ENCODE assay signal across 25 cellular contexts in the genomic region with DNA sequence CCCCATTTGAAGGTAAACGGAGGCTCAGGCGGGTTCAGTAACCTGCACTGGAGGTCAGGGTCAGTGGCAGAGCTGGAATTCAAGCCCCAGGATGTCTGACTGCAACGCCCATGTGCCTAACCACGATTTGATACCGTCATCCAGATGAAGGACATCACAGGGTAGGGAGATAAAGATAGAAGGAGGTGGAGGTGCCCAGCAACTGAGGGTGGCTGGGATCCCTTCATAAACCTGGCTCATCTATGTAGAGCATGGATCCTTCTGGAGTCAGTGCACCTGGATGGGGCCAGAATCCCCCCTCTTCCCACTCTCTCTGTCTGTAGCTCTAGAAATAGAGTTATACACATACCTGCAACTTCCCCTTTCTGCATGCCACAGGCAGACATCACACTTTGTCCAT. TPM values are rescaled to one million over a fixed set of nuclear protein-coding genes. Genes with fewer than 3 reads are reported as not detected.
"Had no signal": no experiment of that assay in that cellular context is flagged by ENCODE, and none has a peak within 500 bp of the region (broad histone marks: within the 10 kb centered on the region; RNA-seq: fewer than 3 reads in every experiment).

No MANE protein-coding gene starts in this region.

- H3K4me1 Mint-ChIP-seq: neural progenitor cell had no signal

- H3K27me3 ChIP-seq: hepatocyte, neural progenitor cell, ovary, suprapubic skin, thyroid gland, uterus had no signal

- H3K9me3 Mint-ChIP-seq: dendritic cell treated with granulocyte-macrophage colony-stimulating factor and Interleukin-4, amounts not matched to agents 40 ng/mL and 50 ng/mL, for 4 days; effector memory CD8-positive, alpha-beta T cell; natural killer cell treated with Interleukin-12 subunit alpha and Interleukin-12 subunit beta and Interleukin-15 and Interleukin-18, amount 100 ng/mL, for 72 hours; type B pancreatic cell had no signal

- H3K27me3 Mint-ChIP-seq: dendritic cell treated with granulocyte-macrophage colony-stimulating factor and Interleukin-4, amounts not matched to agents 40 ng/mL and 50 ng/mL, for 4 days; natural killer cell treated with Interleukin-12 subunit alpha and Interleukin-12 subunit beta and Interleukin-15 and Interleukin-18, amount 100 ng/mL, for 72 hours; type B pancreatic cell had no signal

- H2AFZ ChIP-seq: hepatocyte, neural progenitor cell had no signal

- DNase-seq: effector memory CD8-positive, alpha-beta T cell; esophagus squamous epithelium; foreskin fibroblast; kidney; left cardiac atrium; left ventricle myocardium inferior; lower lobe of right lung; mesenchymal stem cell; midbrain; nucleus accumbens; ovary; right cardiac atrium; small intestine; stimulated activated CD4-positive, alpha-beta T cell treated with anti-CD3 and anti-CD28 coated beads, Interleukin-2, amount 100 ng/mL, for 48 hours; stimulated activated naive CD4-positive, alpha-beta T cell treated with Interleukin-2 at 50 U/mL for 16 hours; thyroid gland; uterus had no signal

- H3K4me1 ChIP-seq: esophagus squamous epithelium, lower lobe of right lung, neural progenitor cell, suprapubic skin, thyroid gland, uterus had no signal

- H3K9me3 ChIP-seq: esophagus squamous epithelium, left ventricle myocardium inferior, lower lobe of right lung, ovary, suprapubic skin, thyroid gland, uterus had no signal

- H3K4me2 ChIP-seq: hepatocyte, neural progenitor cell had no signal

- ATAC-seq: effector memory CD8-positive, alpha-beta T cell; left cardiac atrium; lower lobe of right lung; natural killer cell treated with Interleukin-12 subunit alpha and Interleukin-12 subunit beta and Interleukin-15 and Interleukin-18, amount 100 ng/mL, for 72 hours; right cardiac atrium had no signal

- H3K27ac ChIP-seq: epithelial cell of prostate, esophagus squamous epithelium, hepatocyte, left ventricle myocardium inferior, lower lobe of right lung, neural progenitor cell, ovary, suprapubic skin, thyroid gland, uterus had no signal

- H3K27ac Mint-ChIP-seq: dendritic cell treated with granulocyte-macrophage colony-stimulating factor and Interleukin-4, amounts not matched to agents 40 ng/mL and 50 ng/mL, for 4 days; effector memory CD8-positive, alpha-beta T cell; natural killer cell treated with Interleukin-12 subunit alpha and Interleukin-12 subunit beta and Interleukin-15 and Interleukin-18, amount 100 ng/mL, for 72 hours; neural progenitor cell; type B pancreatic cell had no signal

- H3K4me3 Mint-ChIP-seq: dendritic cell treated with granulocyte-macrophage colony-stimulating factor and Interleukin-4, amounts not matched to agents 40 ng/mL and 50 ng/mL, for 4 days; effector memory CD8-positive, alpha-beta T cell; natural killer cell treated with Interleukin-12 subunit alpha and Interleukin-12 subunit beta and Interleukin-15 and Interleukin-18, amount 100 ng/mL, for 72 hours; neural progenitor cell; type B pancreatic cell had no signal

- H3K36me3 ChIP-seq: esophagus squamous epithelium, left ventricle myocardium inferior, lower lobe of right lung, neural progenitor cell, ovary, suprapubic skin, thyroid gland, uterus had no signal

- H3K36me3 Mint-ChIP-seq: natural killer cell treated with Interleukin-12 subunit alpha and Interleukin-12 subunit beta and Interleukin-15 and Interleukin-18, amount 100 ng/mL, for 72 hours; neural progenitor cell; type B pancreatic cell had no signal

- H3K9ac ChIP-seq: neural progenitor cell had no signal

- H3K4me3 ChIP-seq: esophagus squamous epithelium, hepatocyte, left ventricle myocardium inferior, lower lobe of right lung, neural progenitor cell, ovary, suprapubic skin, thyroid gland, uterus had no signal

- H3K79me2 ChIP-seq: hepatocyte had no signal

RNA-seq across cellular contexts. Expression of a gene that starts 41.3 kb away (rescaled TPM):
- total RNA-seq: suprapubic skin had no signal

RNA-seq across cellular contexts. Expression of a gene that starts 51.2 kb away (rescaled TPM):
- total RNA-seq: esophagus squamous epithelium; hepatocyte; kidney; left cardiac atrium; left ventricle myocardium inferior; lower lobe of right lung; natural killer cell treated with Interleukin-12 subunit alpha and Interleukin-12 subunit beta and Interleukin-15 and Interleukin-18, amount 100 ng/mL, for 72 hours; ovary; posterior vena cava; right cardiac atrium; suprapubic skin; thyroid gland; uterus had no signal
- polyA plus RNA-seq: hepatocyte, ovary, right cardiac atrium, small intestine had no signal
